Comparison of ENCODE assay signal across 1 cellular context in genomic region chr14:105045710-105046326, GRCh38.
A peak's percentile ranks its signal among the peaks of the same experiment; 100 is the strongest.
TF ChIP-seq lines count a peak whose summit lies in the region.

No MANE protein-coding gene starts in this region.

TF ChIP-seq in HepG2, 621 proteins besides CTCF, POLR2A, EP300 and RAD21 (continued from another document and continues in another):
- TF ChIP-seq KLF15 (CRISPR knock-in tag; IDR thresholded peaks at IDR 0.05; ENCODE audit: borderline replicate concordance) (no peak), TAF1 (CRISPR knock-in tag; IDR thresholded peaks at IDR 0.05) (no peak), CBX2 (IDR thresholded peaks at IDR 0.05; ENCODE audit: low read depth, low read length) (no peak), CBX2 (CRISPR knock-in tag; IDR thresholded peaks at IDR 0.05; ENCODE audit: low read depth) (no peak), RELA (CRISPR knock-in tag; IDR thresholded peaks at IDR 0.05) (peak; percentile 89), KLF9 (CRISPR knock-in tag; IDR thresholded peaks at IDR 0.05; ENCODE audit: low read depth) (no peak), SALL2 (CRISPR knock-in tag; IDR thresholded peaks at IDR 0.05) (no peak), HDAC2 (CRISPR knock-in tag; IDR thresholded peaks at IDR 0.05) (0 out of 2 replicates have a peak, but pooled peaks have one; percentile 40), KLF6 (CRISPR knock-in tag; IDR thresholded peaks at IDR 0.05) (0 out of 2 replicates have a peak, but pooled peaks have one; percentile 47), ZNF660 (CRISPR knock-in tag; IDR thresholded peaks at IDR 0.05; ENCODE audit: borderline replicate concordance, low read depth) (no peak), PAXIP1 (CRISPR knock-in tag; conservative IDR thresholded peaks at IDR 0.05) (no peak; the same call in 1 of the 2 replicates), ZSCAN22 (CRISPR knock-in tag; IDR thresholded peaks at IDR 0.05) (no peak), ZNF501 (CRISPR knock-in tag; IDR thresholded peaks at IDR 0.05) (peak; percentile 56; the same call in 1 of the 2 replicates), SRSF1 (optimal IDR thresholded peaks at IDR 0.05; ENCODE audit: low read depth, low read length) (no peak), MED13 (CRISPR knock-in tag; IDR thresholded peaks at IDR 0.05) (no peak), ETV6 (CRISPR knock-in tag; conservative IDR thresholded peaks at IDR 0.05) (peak; percentile 77; the same call in 1 of the 2 replicates), ZMAT3 (CRISPR knock-in tag; conservative IDR thresholded peaks at IDR 0.05) (no peak), TBP (CRISPR knock-in tag; IDR thresholded peaks at IDR 0.05) (no peak), ZKSCAN1 (IDR thresholded peaks at IDR 0.05; ENCODE audit: low read length) (no peak), ZNF703 (CRISPR knock-in tag; IDR thresholded peaks at IDR 0.05; ENCODE audit: borderline replicate concordance) (no peak), ZNF776 (CRISPR knock-in tag; IDR thresholded peaks at IDR 0.05) (peak; percentile 50; the same call in 1 of the 2 replicates), ZNF333 (CRISPR knock-in tag; IDR thresholded peaks at IDR 0.05; ENCODE audit: borderline replicate concordance) (peak; percentile 42; the same call in 1 of the 2 replicates), ZNF512 (CRISPR knock-in tag; IDR thresholded peaks at IDR 0.05) (no peak), ZC3H4 (CRISPR knock-in tag; IDR thresholded peaks at IDR 0.05; ENCODE audit: borderline replicate concordance) (no peak), BORCS8-MEF2B (CRISPR knock-in tag; IDR thresholded peaks at IDR 0.05) (peak; percentile 54; the same call in 1 of the 2 replicates), MAFK (conservative IDR thresholded peaks at IDR 0.05 in 1 of 2, IDR thresholded peaks at IDR 0.05 in 1 of 2; ENCODE audit: low read length in 2 of 2) (no peak), CBX5 (CRISPR knock-in tag; IDR thresholded peaks at IDR 0.05; ENCODE audit: borderline replicate concordance) (no peak; the same call in 1 of the 2 replicates), ZFY (CRISPR knock-in tag; IDR thresholded peaks at IDR 0.05) (peak; percentile 29; the same call in 1 of the 2 replicates), NONO (IDR thresholded peaks at IDR 0.05) (no peak), NONO (CRISPR knock-in tag; conservative IDR thresholded peaks at IDR 0.05) (no peak; the same call in 1 of the 2 replicates), ZNF709 (CRISPR knock-in tag; IDR thresholded peaks at IDR 0.05) (no peak), CSRNP1 (CRISPR knock-in tag; IDR thresholded peaks at IDR 0.05) (0 out of 2 replicates have a peak, but pooled peaks have one; percentile 49), MATR3 (CRISPR knock-in tag; IDR thresholded peaks at IDR 0.05) (no peak), TEF (CRISPR knock-in tag; IDR thresholded peaks at IDR 0.05) (no peak), TRIM22 (IDR thresholded peaks at IDR 0.05) (no peak), ZBTB42 (CRISPR knock-in tag; IDR thresholded peaks at IDR 0.05) (no peak)
- TF ChIP-seq, protein P1, sequence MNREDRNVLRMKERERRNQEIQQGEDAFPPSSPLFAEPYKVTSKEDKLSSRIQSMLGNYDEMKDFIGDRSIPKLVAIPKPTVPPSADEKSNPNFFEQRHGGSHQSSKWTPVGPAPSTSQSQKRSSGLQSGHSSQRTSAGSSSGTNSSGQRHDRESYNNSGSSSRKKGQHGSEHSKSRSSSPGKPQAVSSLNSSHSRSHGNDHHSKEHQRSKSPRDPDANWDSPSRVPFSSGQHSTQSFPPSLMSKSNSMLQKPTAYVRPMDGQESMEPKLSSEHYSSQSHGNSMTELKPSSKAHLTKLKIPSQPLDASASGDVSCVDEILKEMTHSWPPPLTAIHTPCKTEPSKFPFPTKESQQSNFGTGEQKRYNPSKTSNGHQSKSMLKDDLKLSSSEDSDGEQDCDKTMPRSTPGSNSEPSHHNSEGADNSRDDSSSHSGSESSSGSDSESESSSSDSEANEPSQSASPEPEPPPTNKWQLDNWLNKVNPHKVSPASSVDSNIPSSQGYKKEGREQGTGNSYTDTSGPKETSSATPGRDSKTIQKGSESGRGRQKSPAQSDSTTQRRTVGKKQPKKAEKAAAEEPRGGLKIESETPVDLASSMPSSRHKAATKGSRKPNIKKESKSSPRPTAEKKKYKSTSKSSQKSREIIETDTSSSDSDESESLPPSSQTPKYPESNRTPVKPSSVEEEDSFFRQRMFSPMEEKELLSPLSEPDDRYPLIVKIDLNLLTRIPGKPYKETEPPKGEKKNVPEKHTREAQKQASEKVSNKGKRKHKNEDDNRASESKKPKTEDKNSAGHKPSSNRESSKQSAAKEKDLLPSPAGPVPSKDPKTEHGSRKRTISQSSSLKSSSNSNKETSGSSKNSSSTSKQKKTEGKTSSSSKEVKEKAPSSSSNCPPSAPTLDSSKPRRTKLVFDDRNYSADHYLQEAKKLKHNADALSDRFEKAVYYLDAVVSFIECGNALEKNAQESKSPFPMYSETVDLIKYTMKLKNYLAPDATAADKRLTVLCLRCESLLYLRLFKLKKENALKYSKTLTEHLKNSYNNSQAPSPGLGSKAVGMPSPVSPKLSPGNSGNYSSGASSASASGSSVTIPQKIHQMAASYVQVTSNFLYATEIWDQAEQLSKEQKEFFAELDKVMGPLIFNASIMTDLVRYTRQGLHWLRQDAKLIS (CRISPR knock-in tag; IDR thresholded peaks at IDR 0.05) = no peak
- TF ChIP-seq, protein P2, sequence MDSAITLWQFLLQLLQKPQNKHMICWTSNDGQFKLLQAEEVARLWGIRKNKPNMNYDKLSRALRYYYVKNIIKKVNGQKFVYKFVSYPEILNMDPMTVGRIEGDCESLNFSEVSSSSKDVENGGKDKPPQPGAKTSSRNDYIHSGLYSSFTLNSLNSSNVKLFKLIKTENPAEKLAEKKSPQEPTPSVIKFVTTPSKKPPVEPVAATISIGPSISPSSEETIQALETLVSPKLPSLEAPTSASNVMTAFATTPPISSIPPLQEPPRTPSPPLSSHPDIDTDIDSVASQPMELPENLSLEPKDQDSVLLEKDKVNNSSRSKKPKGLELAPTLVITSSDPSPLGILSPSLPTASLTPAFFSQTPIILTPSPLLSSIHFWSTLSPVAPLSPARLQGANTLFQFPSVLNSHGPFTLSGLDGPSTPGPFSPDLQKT (CRISPR knock-in tag; IDR thresholded peaks at IDR 0.05; ENCODE audit: borderline replicate concordance) = no peak
- TF ChIP-seq, protein P3, sequence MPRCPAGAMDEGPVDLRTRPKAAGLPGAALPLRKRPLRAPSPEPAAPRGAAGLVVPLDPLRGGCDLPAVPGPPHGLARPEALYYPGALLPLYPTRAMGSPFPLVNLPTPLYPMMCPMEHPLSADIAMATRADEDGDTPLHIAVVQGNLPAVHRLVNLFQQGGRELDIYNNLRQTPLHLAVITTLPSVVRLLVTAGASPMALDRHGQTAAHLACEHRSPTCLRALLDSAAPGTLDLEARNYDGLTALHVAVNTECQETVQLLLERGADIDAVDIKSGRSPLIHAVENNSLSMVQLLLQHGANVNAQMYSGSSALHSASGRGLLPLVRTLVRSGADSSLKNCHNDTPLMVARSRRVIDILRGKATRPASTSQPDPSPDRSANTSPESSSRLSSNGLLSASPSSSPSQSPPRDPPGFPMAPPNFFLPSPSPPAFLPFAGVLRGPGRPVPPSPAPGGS (CRISPR knock-in tag; IDR thresholded peaks at IDR 0.05) = no peak
- TF ChIP-seq, protein P4, sequence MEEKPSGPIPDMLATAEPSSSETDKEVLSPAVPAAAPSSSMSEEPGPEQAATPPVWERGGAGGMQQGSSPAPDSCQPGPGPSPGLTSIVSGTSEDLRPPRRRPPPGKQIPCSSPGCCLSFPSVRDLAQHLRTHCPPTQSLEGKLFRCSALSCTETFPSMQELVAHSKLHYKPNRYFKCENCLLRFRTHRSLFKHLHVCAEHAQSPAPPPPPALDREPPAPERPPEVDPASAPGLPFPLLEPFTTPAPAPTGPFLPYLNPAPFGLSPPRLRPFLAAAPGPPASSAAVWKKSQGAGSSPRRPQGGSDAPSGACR (CRISPR knock-in tag; IDR thresholded peaks at IDR 0.05) = no peak
- TF ChIP-seq, protein P5, sequence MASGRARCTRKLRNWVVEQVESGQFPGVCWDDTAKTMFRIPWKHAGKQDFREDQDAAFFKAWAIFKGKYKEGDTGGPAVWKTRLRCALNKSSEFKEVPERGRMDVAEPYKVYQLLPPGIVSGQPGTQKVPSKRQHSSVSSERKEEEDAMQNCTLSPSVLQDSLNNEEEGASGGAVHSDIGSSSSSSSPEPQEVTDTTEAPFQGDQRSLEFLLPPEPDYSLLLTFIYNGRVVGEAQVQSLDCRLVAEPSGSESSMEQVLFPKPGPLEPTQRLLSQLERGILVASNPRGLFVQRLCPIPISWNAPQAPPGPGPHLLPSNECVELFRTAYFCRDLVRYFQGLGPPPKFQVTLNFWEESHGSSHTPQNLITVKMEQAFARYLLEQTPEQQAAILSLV (CRISPR knock-in tag; IDR thresholded peaks at IDR 0.05; ENCODE audit: borderline replicate concordance) = no peak
- TF ChIP-seq, protein P6, sequence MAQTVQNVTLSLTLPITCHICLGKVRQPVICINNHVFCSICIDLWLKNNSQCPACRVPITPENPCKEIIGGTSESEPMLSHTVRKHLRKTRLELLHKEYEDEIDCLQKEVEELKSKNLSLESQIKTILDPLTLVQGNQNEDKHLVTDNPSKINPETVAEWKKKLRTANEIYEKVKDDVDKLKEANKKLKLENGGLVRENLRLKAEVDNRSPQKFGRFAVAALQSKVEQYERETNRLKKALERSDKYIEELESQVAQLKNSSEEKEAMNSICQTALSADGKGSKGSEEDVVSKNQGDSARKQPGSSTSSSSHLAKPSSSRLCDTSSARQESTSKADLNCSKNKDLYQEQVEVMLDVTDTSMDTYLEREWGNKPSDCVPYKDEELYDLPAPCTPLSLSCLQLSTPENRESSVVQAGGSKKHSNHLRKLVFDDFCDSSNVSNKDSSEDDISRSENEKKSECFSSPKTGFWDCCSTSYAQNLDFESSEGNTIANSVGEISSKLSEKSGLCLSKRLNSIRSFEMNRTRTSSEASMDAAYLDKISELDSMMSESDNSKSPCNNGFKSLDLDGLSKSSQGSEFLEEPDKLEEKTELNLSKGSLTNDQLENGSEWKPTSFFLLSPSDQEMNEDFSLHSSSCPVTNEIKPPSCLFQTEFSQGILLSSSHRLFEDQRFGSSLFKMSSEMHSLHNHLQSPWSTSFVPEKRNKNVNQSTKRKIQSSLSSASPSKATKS (CRISPR knock-in tag; IDR thresholded peaks at IDR 0.05) = no peak
